Comparison of ENCODE assay signal across 7 cellular contexts in the genomic region with DNA sequence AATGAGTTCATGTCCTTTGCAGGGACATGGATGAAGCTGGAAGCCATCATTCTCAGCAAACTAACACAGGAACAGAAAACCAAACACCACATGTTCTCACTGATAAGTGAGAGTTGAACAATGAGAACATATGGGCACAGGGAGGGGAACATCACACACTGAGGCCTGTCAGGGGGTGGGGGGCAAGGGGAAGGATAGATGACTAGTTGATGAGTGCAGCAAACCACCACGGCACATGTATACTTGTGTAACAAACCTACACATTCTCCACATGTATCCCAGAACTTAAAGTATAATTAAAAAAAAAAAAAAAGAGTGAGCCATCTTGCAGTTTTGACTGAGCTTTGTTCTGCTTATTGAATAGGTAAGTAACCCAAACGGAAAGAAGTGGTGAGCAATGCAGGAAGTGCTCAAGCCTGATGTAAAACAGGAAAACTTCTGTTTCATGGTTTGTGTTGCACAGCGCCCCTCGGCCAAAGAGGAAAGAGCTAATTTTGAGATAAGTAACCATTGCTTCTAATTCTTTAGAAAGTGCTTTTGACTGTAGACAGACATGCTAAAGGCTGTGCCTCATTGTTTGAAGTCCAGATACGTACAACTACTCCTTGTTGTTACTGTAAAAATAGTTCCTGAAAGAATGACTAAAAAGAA.
DNase-seq lines count a peak whose midpoint lies in the region; ATAC-seq and TF ChIP-seq lines count a peak whose summit lies in the region.
"Not testable (repeated sequence)": the region's sequence is repeated elsewhere in the genome, so short reads cannot be mapped to it uniquely, and the experiment has no call there.

No MANE protein-coding gene starts in this region.

- not testable (repeated sequence) for H3K4me1 Mint-ChIP-seq in activated CD4-positive, alpha-beta T cell treated with anti-CD3 and anti-CD28 coated beads, Interleukin-2, amount 10 ng/mL, durations not matched to agents 24 days and 14 days
- H3K4me1 Mint-ChIP-seq in chondrocyte (ENCODE audit: low read depth) (peaks cover 25% of the 10 kb centered on the region), naive B cell (peaks cover 11 to 18% (median 14%) of the 10 kb centered on the region in 3 donors)

- ATAC-seq in GM18519 (IDR thresholded peaks at IDR 0.05; ENCODE audit: low FRiP score, unreplicated experiment) (peak; percentile 91), GM21528 (IDR thresholded peaks at IDR 0.05; ENCODE audit: low FRiP score, unreplicated experiment) (peak; percentile 84), HG03097 (IDR thresholded peaks at IDR 0.05; ENCODE audit: low FRiP score, unreplicated experiment) (peak; percentile 93), naive B cell (ENCODE audit: low read depth in 2 of 2) (peak; percentile 61 to 72)

- H3K36me3 Mint-ChIP-seq in activated CD4-positive, alpha-beta T cell treated with anti-CD3 and anti-CD28 coated beads, Interleukin-2, amount 10 ng/mL, durations not matched to agents 24 days and 14 days (ENCODE audit: low read depth); chondrocyte (ENCODE audit: low read depth); naive B cell: not testable (repeated sequence)

- TF ChIP-seq CTCF in chondrocyte (IDR thresholded peaks at IDR 0.05): not testable (repeated sequence)

- DNase-seq in MV-4-11 (lab: John Stamatoyannopoulos, UW): peak; percentile 84
- DNase-seq in activated CD4-positive, alpha-beta T cell treated with anti-CD3 and anti-CD28 coated beads, Interleukin-2, amount 10 ng/mL, durations not matched to agents 24 days and 14 days: peak; percentile 58
- DNase-seq in chondrocyte (ENCODE audit: low spot score): not testable (repeated sequence)
- peak; percentile 6 for DNase-seq in naive B cell

- intact Hi-C loops in activated CD4-positive, alpha-beta T cell treated with anti-CD3 and anti-CD28 coated beads, Interleukin-2, amount 10 ng/mL, durations not matched to agents 24 days and 14 days (cut with micrococcal nuclease): loop anchor here (2.0 kb wide), 1 partner anchor 34 kb away; no protein-coding TSS in a partner anchor

- H3K4me3 Mint-ChIP-seq in activated CD4-positive, alpha-beta T cell treated with anti-CD3 and anti-CD28 coated beads, Interleukin-2, amount 10 ng/mL, durations not matched to agents 24 days and 14 days; chondrocyte (ENCODE audit: unreplicated experiment): not testable (repeated sequence)
- H3K4me3 Mint-ChIP-seq in naive B cell: peak overlapping the region in 5 of 8 donors; percentile 23 to 59 (median 29)

- not testable (repeated sequence) for H3K9me3 Mint-ChIP-seq in activated CD4-positive, alpha-beta T cell treated with anti-CD3 and anti-CD28 coated beads, Interleukin-2, amount 10 ng/mL, durations not matched to agents 24 days and 14 days
- peaks cover 11% of the 10 kb centered on the region for H3K9me3 Mint-ChIP-seq in chondrocyte (ENCODE audit: low read depth)
- peaks cover 1 to 17% (median 7%) of the 10 kb centered on the region in 7 donors for H3K9me3 Mint-ChIP-seq in naive B cell

- H3K27ac Mint-ChIP-seq in activated CD4-positive, alpha-beta T cell treated with anti-CD3 and anti-CD28 coated beads, Interleukin-2, amount 10 ng/mL, durations not matched to agents 24 days and 14 days: peak overlapping the region; percentile 35
- H3K27ac Mint-ChIP-seq in chondrocyte (ENCODE audit: unreplicated experiment) (peak overlapping the region; percentile 69), naive B cell (peak overlapping the region in 3 of 6 donors; percentile 47 to 62 (median 56))

- H3K27me3 Mint-ChIP-seq in activated CD4-positive, alpha-beta T cell treated with anti-CD3 and anti-CD28 coated beads, Interleukin-2, amount 10 ng/mL, durations not matched to agents 24 days and 14 days; chondrocyte (ENCODE audit: low read depth); naive B cell: not testable (repeated sequence)
